In the genomic region with DNA sequence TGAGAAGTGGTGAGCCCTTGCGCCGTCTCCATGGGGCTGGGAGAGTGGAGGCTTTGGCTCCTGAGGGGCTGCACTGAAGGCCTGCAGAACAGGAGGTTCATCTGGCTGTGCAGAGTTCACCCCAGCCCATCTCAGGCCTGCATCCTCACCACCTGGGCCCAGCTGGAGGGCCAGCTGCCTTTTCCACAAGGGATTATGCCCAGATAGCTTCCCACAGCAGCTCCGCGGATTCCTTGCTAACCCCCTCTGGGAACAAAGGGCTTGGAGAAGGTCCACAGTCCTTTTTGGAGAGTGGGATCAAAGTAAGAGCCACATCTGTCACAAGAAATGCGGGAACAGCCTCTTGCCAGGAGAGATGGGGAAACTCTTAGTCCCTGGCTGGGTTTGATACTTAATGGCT, we compare ENCODE assay signal across 22 cellular contexts.
DNase-seq lines count a peak whose midpoint lies in the region; ATAC-seq and TF ChIP-seq lines count a peak whose summit lies in the region.
"Had no signal": no experiment of that assay in that cellular context is flagged by ENCODE, and none has a peak within 500 bp of the region (broad histone marks: within the 10 kb centered on the region; RNA-seq: fewer than 3 reads in every experiment).

No MANE protein-coding gene starts in this region.

- TF ChIP-seq CTCF in heart right ventricle (IDR thresholded peaks at IDR 0.05) (no peak), neutrophil (IDR thresholded peaks at IDR 0.05) (no peak), nephron progenitor cell (IDR thresholded peaks at IDR 0.05) (no peak)

- H3K4me1 ChIP-seq in heart right ventricle: peaks cover 0 to 43% (median 28%) of the 10 kb centered on the region in 9 donors
- peaks cover 50 to 52% of the 10 kb centered on the region in 2 experiments for H3K4me1 ChIP-seq in neutrophil (ENCODE audit: control insufficient read depth in 1 of 2, insufficient read depth in 1 of 2, low read depth in 1 of 2, low read length in 1 of 2)
- H3K4me1 ChIP-seq: A549, HAP-1 had no signal

- H3K4me1 Mint-ChIP-seq in nephron progenitor cell: peaks cover 8% of the 10 kb centered on the region
- H3K4me1 Mint-ChIP-seq: B cell; CD4-positive, CD25-positive, alpha-beta regulatory T cell; GM23338 had no signal

- H3K27me3 ChIP-seq in heart right ventricle: no peaks in the 10 kb centered on the region
- no peaks in the 10 kb centered on the region for H3K27me3 ChIP-seq in neutrophil

- H3K4me3 ChIP-seq in heart right ventricle: no peak overlapping the region
- no peak overlapping the region for H3K4me3 ChIP-seq in neutrophil (ENCODE audit: low read depth in 1 of 2, low read length in 1 of 2)
- H3K4me3 ChIP-seq: A549, GM23338, HAP-1, K562 had no signal

- H3K27ac Mint-ChIP-seq in nephron progenitor cell: no peak overlapping the region
- H3K27ac Mint-ChIP-seq: B cell, GM23338, HFFc6, T-cell had no signal

- H3K4me3 Mint-ChIP-seq in nephron progenitor cell: no peak overlapping the region
- H3K4me3 Mint-ChIP-seq: B cell; CD4-positive, CD25-positive, alpha-beta regulatory T cell; GM23338; HFFc6; T-cell had no signal

- no peaks in the 10 kb centered on the region for H3K36me3 Mint-ChIP-seq in nephron progenitor cell (ENCODE audit: low read depth)
- H3K36me3 Mint-ChIP-seq: CD4-positive, CD25-positive, alpha-beta regulatory T cell; T-cell had no signal

- peak overlapping the region in 1 of 10 donors; percentile 2 for H3K27ac ChIP-seq in heart right ventricle
- peak overlapping the region; percentile 71 for H3K27ac ChIP-seq in neutrophil
- H3K27ac ChIP-seq: A549 had no signal

- peaks cover 38% of the 10 kb centered on the region for H3K27me3 Mint-ChIP-seq in nephron progenitor cell (ENCODE audit: low read depth, poor library complexity)
- H3K27me3 Mint-ChIP-seq: B cell; CD4-positive, CD25-positive, alpha-beta regulatory T cell had no signal

- WGBS in heart right ventricle, 2 donors: 71 to 77% methylated on average over 5 of the region's 5 CpGs

- peak; percentile 49 for ATAC-seq in Right ventricle myocardium superior (ENCODE audit: poor library complexity)
- ATAC-seq in heart right ventricle: peak in 4 of 8 donors; percentile 17 to 43 (median 24)
- no peak for ATAC-seq in HG03432 (IDR thresholded peaks at IDR 0.05; ENCODE audit: unreplicated experiment)
- ATAC-seq: A549, GM23338, K562, PC-3, T-cell had no signal

- peaks cover 2% of the 10 kb centered on the region for H3K9me3 Mint-ChIP-seq in nephron progenitor cell
- H3K9me3 Mint-ChIP-seq: CD4-positive, CD25-positive, alpha-beta regulatory T cell; GM23338; T-cell had no signal

- no peaks in the 10 kb centered on the region for H3K9me3 ChIP-seq in heart right ventricle
- H3K9me3 ChIP-seq in neutrophil: no peaks in the 10 kb centered on the region
- H3K9me3 ChIP-seq: A549, HAP-1 had no signal

- intact Hi-C loops in Right ventricle myocardium superior (cut with DNase I): no loop called here
- intact Hi-C loops in cardiac septum (cut with DNase I): no loop called here
- intact Hi-C loops in heart right ventricle (cut with DNase I): no loop called here

- DNase-seq in Right ventricle myocardium superior (peak; percentile 50), cardiac septum (ENCODE audit: low spot score) (no peak), NCI-H524 (lab: John Stamatoyannopoulos, UW) (peak; percentile 98 to 99), heart right ventricle (peak; percentile 23 to 33), nephron progenitor cell (no peak)
- DNase-seq: CD4-positive, CD25-positive, alpha-beta regulatory T cell; HFFc6; NCI-H1105 treated with DMSO at 0.1 percent for 48 hours; NCI-H2029; NCI-H226; NCI-H510A; NCI-H748 treated with DMSO at 0.1 percent for 48 hours; NK-92 treated with Interleukin-12 subunit alpha and Interleukin-12 subunit beta, amount 100 ng/mL, for 24 hours; PC-3; T-cell had no signal

- H3K36me3 ChIP-seq in heart right ventricle (no peaks in the 10 kb centered on the region), neutrophil (no peaks in the 10 kb centered on the region)
- H3K36me3 ChIP-seq: HAP-1 had no signal

Comparison
In these comparisons a context has a peak if more than half of its experiments do, and no peak if none do; other contexts are left out.
1. DNase-seq: peak in Right ventricle myocardium superior (single experiment), NCI-H524 (2 of 2) and heart right ventricle (2 of 2); none in cardiac septum (single experiment) and nephron progenitor cell (single experiment).